ENCODE assay signal across 15 cellular contexts in genomic region chr12:26090853-26091510, GRCh38.
DNase-seq lines count a peak whose midpoint lies in the region; TF ChIP-seq lines count a peak whose summit lies in the region.
"Had no signal": no experiment of that assay in that cellular context is flagged by ENCODE, and none has a peak within 500 bp of the region (broad histone marks: within the 10 kb centered on the region; RNA-seq: fewer than 3 reads in every experiment).

No MANE protein-coding gene starts in this region.

- DNase-seq in AG10803 (ENCODE audit: low read depth): peak; percentile 26
- DNase-seq in HK-2 (ENCODE audit: unreplicated experiment): peak; percentile 15
- peak; percentile 93 for DNase-seq in SW480 (ENCODE audit: low spot score)
- peak; percentile 41 for DNase-seq in kidney glomerular epithelial cell (lab: John Stamatoyannopoulos, UW)
- no peak for DNase-seq in anterior cingulate cortex (lab: John Stamatoyannopoulos, UW)
- no peak for DNase-seq in pons (ENCODE audit: low spot score)
- no peak for DNase-seq in iPS-NIHi7 (ENCODE audit: extremely low spot score)
- no peak for DNase-seq in AG08395 (ENCODE audit: low spot score)
- DNase-seq: activated CD8-positive, alpha-beta memory T cell treated with anti-CD3 and anti-CD28 coated beads for 24 hours; immature natural killer cell; NCI-H187; NCI-H510A treated with DMSO at 0.1 percent for 48 hours; pancreas had no signal

- TF ChIP-seq CTCF in AG10803 (conservative IDR thresholded peaks at IDR 0.05; ENCODE audit: low read length): no peak

- no peak overlapping the region for H3K4me3 ChIP-seq in AG10803 (ENCODE audit: low read length)
- H3K4me3 ChIP-seq: coronary artery, pancreas, uterus had no signal

Comparison
In these comparisons a context has a peak if more than half of its experiments do, and no peak if none do; other contexts are left out.
1. DNase-seq: peak in AG10803 (single experiment), HK-2 (single experiment), SW480 (single experiment) and kidney glomerular epithelial cell (single experiment); none in anterior cingulate cortex (0 of 58), pons (single experiment), iPS-NIHi7 (single experiment) and AG08395 (single experiment).